ENCODE assay signal across 1 cellular context in the genomic region with DNA sequence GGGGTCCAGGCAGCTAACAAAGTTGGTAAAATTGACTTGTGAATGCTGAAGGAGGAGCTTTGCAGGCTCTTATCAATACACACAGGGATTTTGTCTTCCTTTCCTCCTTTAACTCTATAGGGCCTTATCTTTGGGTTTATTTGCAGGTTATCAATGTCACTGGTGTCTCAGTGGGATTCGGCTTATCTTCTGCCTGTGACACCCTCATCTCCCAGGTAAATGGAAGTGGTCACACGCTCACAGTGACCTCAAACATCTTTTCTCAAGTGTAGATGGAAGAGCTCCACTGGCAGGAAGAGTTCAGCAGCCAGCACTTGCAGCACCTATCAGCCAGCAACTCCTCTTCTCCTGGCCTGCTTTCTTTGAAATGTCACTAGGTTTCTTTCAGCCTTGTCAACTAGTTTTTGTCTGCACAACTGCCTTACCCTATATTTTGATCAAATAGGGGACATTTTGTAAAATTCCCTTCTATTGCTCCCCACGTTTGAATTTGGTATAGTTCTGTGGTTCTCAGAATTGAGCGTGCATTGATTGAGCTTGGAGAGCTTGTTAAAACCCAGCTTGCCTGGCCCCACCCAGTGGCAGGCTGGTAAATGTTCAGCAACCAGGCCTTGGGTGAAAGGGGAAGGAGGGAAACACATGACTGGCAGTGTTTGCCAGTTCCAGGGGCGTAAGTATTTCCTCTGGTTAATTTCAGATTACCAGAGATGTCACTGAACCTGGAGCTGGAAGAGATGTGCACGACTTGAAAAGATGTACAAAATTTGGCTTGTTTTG.
TF ChIP-seq lines count a peak whose summit lies in the region.

No MANE protein-coding gene starts in this region.

TF ChIP-seq in HepG2, 621 proteins besides CTCF, POLR2A, EP300 and RAD21:
- TF ChIP-seq ONECUT2 (CRISPR knock-in tag; IDR thresholded peaks at IDR 0.05) (peak; percentile 35; the same call in 1 of the 2 replicates), ZFY (CRISPR knock-in tag; IDR thresholded peaks at IDR 0.05) (0 out of 2 replicates have a peak, but pooled peaks have one; percentile 20), ZNF121 (CRISPR knock-in tag; IDR thresholded peaks at IDR 0.05) (0 out of 2 replicates have a peak, but pooled peaks have one; percentile 14), XBP1 (CRISPR knock-in tag; IDR thresholded peaks at IDR 0.05) (no peak), ZNF292 (CRISPR knock-in tag; IDR thresholded peaks at IDR 0.05; ENCODE audit: borderline replicate concordance, low read depth) (no peak), PAWR (CRISPR knock-in tag; IDR thresholded peaks at IDR 0.05; ENCODE audit: borderline replicate concordance) (no peak), CBX1 (IDR thresholded peaks at IDR 0.05; ENCODE audit: low read depth) (no peak), ZNF614 (CRISPR knock-in tag; IDR thresholded peaks at IDR 0.05; ENCODE audit: borderline replicate concordance) (no peak), DMAP1 (CRISPR knock-in tag; IDR thresholded peaks at IDR 0.05) (no peak), STAG1 (CRISPR knock-in tag; IDR thresholded peaks at IDR 0.05) (peak; percentile 55), SMC3 (IDR thresholded peaks at IDR 0.05; ENCODE audit: low read length) (0 out of 2 replicates have a peak, but pooled peaks have one; percentile 26)
